In the genomic region with DNA sequence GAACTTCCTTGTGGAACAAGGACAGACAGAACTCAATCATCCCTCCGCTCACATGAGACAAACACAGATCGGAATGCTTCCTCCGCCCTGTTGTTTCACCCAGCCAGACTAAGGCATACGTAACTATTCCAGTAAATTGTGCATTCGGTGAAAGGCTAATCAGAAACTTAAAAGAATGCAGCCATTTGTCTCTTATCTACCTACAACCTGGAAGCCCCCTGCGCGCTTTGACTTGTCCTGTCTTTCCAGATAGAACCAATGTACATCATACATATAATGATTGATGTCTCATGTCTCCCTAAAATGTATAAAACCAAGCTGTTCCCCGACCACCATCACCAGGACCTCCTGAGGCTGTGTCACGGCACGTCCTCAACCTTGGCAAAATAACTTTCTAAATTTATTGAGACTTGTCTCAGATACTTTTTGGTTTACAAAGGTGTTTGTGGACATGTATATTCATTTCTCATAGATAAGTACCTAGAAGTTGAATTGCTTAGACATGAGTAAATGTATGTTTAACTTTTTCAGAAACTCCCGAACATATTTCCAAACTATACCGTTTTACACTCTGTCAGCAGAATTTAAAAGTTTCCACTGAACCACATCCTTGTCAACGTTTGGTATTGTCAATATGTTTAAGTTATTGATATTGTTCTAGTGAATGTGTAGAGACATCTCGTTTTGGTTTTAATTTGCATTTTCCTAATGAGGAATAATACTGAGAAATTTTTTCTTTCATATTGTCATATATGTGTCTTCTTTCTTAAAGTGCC, we compare ENCODE assay signal across 16 cellular contexts.
A peak's percentile ranks its signal among the peaks of the same experiment; 100 is the strongest.
DNase-seq lines count a peak whose midpoint lies in the region; ATAC-seq and TF ChIP-seq lines count a peak whose summit lies in the region.
"Had no signal": no experiment of that assay in that cellular context is flagged by ENCODE, and none has a peak within 500 bp of the region (broad histone marks: within the 10 kb centered on the region; RNA-seq: fewer than 3 reads in every experiment).

No MANE protein-coding gene starts in this region.

- H3K27ac ChIP-seq in SK-N-SH (ENCODE audit: low read depth in 2 of 2, low read length in 1 of 2): peak overlapping the region in 1 of 2 experiments; percentile 58; a peak in 2 of 4 replicates
- peak overlapping the region; percentile 82 for H3K27ac ChIP-seq in osteoblast (ENCODE audit: low read depth, low read length)
- H3K27ac ChIP-seq in upper lobe of right lung: peak overlapping the region; percentile 65

- CTCF ChIA-PET in SK-N-SH (lab: Yijun Ruan, JAX): no interaction called here

- H3K9ac ChIP-seq in SK-N-SH: peak overlapping the region; percentile 61; the same call in 1 of the 2 replicates

- TF ChIP-seq CTCF in SK-N-SH (IDR thresholded peaks at IDR 0.05) (no peak), epithelial cell of esophagus (IDR thresholded peaks at IDR 0.05; ENCODE audit: insufficient read depth, low read depth, low read length, missing control alignments) (no peak), osteoblast (IDR thresholded peaks at IDR 0.05; ENCODE audit: extremely low read depth, low read depth, low read length) (no peak), upper lobe of right lung (IDR thresholded peaks at IDR 0.05) (no peak), mucosa of descending colon (IDR thresholded peaks at IDR 0.05) (no peak)

- intact Hi-C loops in upper lobe of right lung (cut with DNase I) (no loop called here), mucosa of descending colon (cut with DNase I, micrococcal nuclease) (no loop called here)

- H2AFZ ChIP-seq in SK-N-SH (ENCODE audit: low read depth): peak overlapping the region; percentile 48
- no peak overlapping the region for H2AFZ ChIP-seq in osteoblast (ENCODE audit: low read length)

- H3K4me1 ChIP-seq in SK-N-SH (ENCODE audit: control insufficient read depth in 1 of 2, insufficient read depth in 2 of 2, low read depth in 1 of 2, low read length in 1 of 2): no peaks in the 10 kb centered on the region; a peak in 2 of 4 replicates
- H3K4me1 ChIP-seq in osteoblast (ENCODE audit: insufficient read depth, low read length): peaks cover 32% of the 10 kb centered on the region
- H3K4me1 ChIP-seq in upper lobe of right lung: no peaks in the 10 kb centered on the region
- no peaks in the 10 kb centered on the region for H3K4me1 ChIP-seq in mucosa of descending colon (ENCODE audit: low read depth)
- H3K4me1 ChIP-seq: body of pancreas had no signal

- TF ChIP-seq EP300 in SK-N-SH (IDR thresholded peaks at IDR 0.05; ENCODE audit: borderline replicate concordance in 1 of 2, low read depth in 1 of 2, low read length in 1 of 2): no peak

- no peaks in the 10 kb centered on the region for H3K27me3 ChIP-seq in SK-N-SH (ENCODE audit: insufficient read depth)
- no peaks in the 10 kb centered on the region for H3K27me3 ChIP-seq in osteoblast (ENCODE audit: insufficient read depth, low read length)
- H3K27me3 ChIP-seq in upper lobe of right lung: no peaks in the 10 kb centered on the region
- H3K27me3 ChIP-seq: body of pancreas had no signal

- 82% methylated on average over 14 of the region's 14 CpGs for WGBS in SK-N-SH (ENCODE audit: low lambda C conversion rate)

- H3K4me3 ChIP-seq in SK-N-SH (ENCODE audit: low read depth in 2 of 2, low read length in 1 of 2): no peak overlapping the region
- H3K4me3 ChIP-seq in epithelial cell of esophagus (ENCODE audit: low read length): no peak overlapping the region
- peak overlapping the region; percentile 63 for H3K4me3 ChIP-seq in osteoblast (ENCODE audit: insufficient read depth, low read length)
- H3K4me3 ChIP-seq in upper lobe of right lung: peak overlapping the region; percentile 33
- H3K4me3 ChIP-seq in mucosa of descending colon: no peak overlapping the region
- H3K4me3 ChIP-seq: body of pancreas had no signal

- H3K4me2 ChIP-seq in SK-N-SH (peak overlapping the region; percentile 61; the same call in 1 of the 2 replicates), osteoblast (ENCODE audit: insufficient read depth, low read length) (peak overlapping the region; percentile 80)

- no peak for ATAC-seq in SK-N-SH treated with all-trans-retinoic acid at 6 μM for 48 hours
- no peak for ATAC-seq in upper lobe of right lung
- ATAC-seq in GM18519 (IDR thresholded peaks at IDR 0.05; ENCODE audit: low FRiP score, unreplicated experiment): no peak
- no peak for ATAC-seq in HG02588 (IDR thresholded peaks at IDR 0.05; ENCODE audit: unreplicated experiment)
- no peak for ATAC-seq in mucosa of descending colon
- ATAC-seq: stimulated activated naive B cell treated with anti-CD40 and anti-IgM and Interleukin-4, amounts not matched to agents 10 μg/mL and 1 μg/mL and 100 μg/mL, for 72 hours had no signal

- DNase-seq in SK-N-SH (no peak), epithelial cell of esophagus (ENCODE audit: low read depth) (peak; percentile 8), osteoblast (ENCODE audit: insufficient read length, low spot score, missing footprints) (no peak), upper lobe of right lung (no peak), mucosa of descending colon (no peak)
- DNase-seq: 8988T; activated CD4-positive, alpha-beta T cell treated with anti-CD3 and anti-CD28 coated beads, Interleukin-2, amount 10 ng/mL, durations not matched to agents 7 days and 5 days; COR-L47; NCI-H1105 treated with DMSO at 0.1 percent for 48 hours; NCI-H345; stimulated activated CD4-positive, alpha-beta T cell treated with anti-CD3 and anti-CD28 coated beads, Interleukin-4, amount 100 ng/mL, for 4 hours; stimulated activated naive B cell treated with anti-CD40 and anti-IgM and Interleukin-4, amounts not matched to agents 10 μg/mL and 1 μg/mL and 100 μg/mL, for 72 hours had no signal

- no peaks in the 10 kb centered on the region for H3K79me2 ChIP-seq in SK-N-SH (ENCODE audit: insufficient read depth)
- H3K79me2 ChIP-seq in osteoblast (ENCODE audit: insufficient read depth, low read length): no peaks in the 10 kb centered on the region

- H3K36me3 ChIP-seq in SK-N-SH (replicated peaks in 1 of 2; ENCODE audit: control insufficient read depth in 1 of 2, insufficient read depth in 2 of 2, low read length in 1 of 2) (no peaks in the 10 kb centered on the region), osteoblast (ENCODE audit: insufficient read depth, low read length) (no peaks in the 10 kb centered on the region), upper lobe of right lung (no peaks in the 10 kb centered on the region), mucosa of descending colon (ENCODE audit: low read depth) (no peaks in the 10 kb centered on the region)

- no peak for TF ChIP-seq RAD21 in SK-N-SH (IDR thresholded peaks at IDR 0.05; ENCODE audit: low read length)

- H3F3A ChIP-seq in SK-N-SH (replicated peaks; ENCODE audit: insufficient read depth): no peaks in the 10 kb centered on the region

- H4K20me1 ChIP-seq in SK-N-SH (ENCODE audit: insufficient read depth) (no peaks in the 10 kb centered on the region), osteoblast (ENCODE audit: insufficient read depth, low read length) (no peaks in the 10 kb centered on the region)

- H3K9me3 ChIP-seq in SK-N-SH (no peaks in the 10 kb centered on the region), osteoblast (ENCODE audit: low read depth, low read length) (no peaks in the 10 kb centered on the region), upper lobe of right lung (no peaks in the 10 kb centered on the region), mucosa of descending colon (no peaks in the 10 kb centered on the region)
- H3K9me3 ChIP-seq: body of pancreas had no signal

- POLR2A ChIA-PET in SK-N-SH (lab: Yijun Ruan, JAX): no interaction called here

- no peaks in the 10 kb centered on the region for H3K9me2 ChIP-seq in SK-N-SH

TF ChIP-seq in SK-N-SH, 30 proteins besides CTCF, POLR2A, EP300 and RAD21:
- TF ChIP-seq TAF1 (IDR thresholded peaks at IDR 0.05; ENCODE audit: borderline replicate concordance, low read depth, low read length): no peak
- no peak for TF ChIP-seq RXRA (IDR thresholded peaks at IDR 0.05; ENCODE audit: borderline replicate concordance, low read depth)
- TF ChIP-seq SIN3A (IDR thresholded peaks at IDR 0.05; ENCODE audit: borderline replicate concordance, low read depth, low read length): no peak
- no peak for TF ChIP-seq GABPA (IDR thresholded peaks at IDR 0.05; ENCODE audit: low read depth)
- no peak for TF ChIP-seq RFX5 (IDR thresholded peaks at IDR 0.05; ENCODE audit: low read length)
- no peak for TF ChIP-seq SMC3 (IDR thresholded peaks at IDR 0.05; ENCODE audit: low read depth, low read length)
- no peak for TF ChIP-seq ELF1 (IDR thresholded peaks at IDR 0.05)
- no peak for TF ChIP-seq JUND (IDR thresholded peaks at IDR 0.05)

TF ChIP-seq in SK-N-SH treated with all-trans-retinoic acid at 6 μM for 48 hours, 23 proteins besides CTCF, POLR2A, EP300 and RAD21 (continues in another document):
- no peak for TF ChIP-seq ZC3H10 (CRISPR knock-in tag; IDR thresholded peaks at IDR 0.05)
- TF ChIP-seq ARNTL (CRISPR knock-in tag; IDR thresholded peaks at IDR 0.05; ENCODE audit: borderline replicate concordance, low read depth): no peak
- TF ChIP-seq CSRNP3 (CRISPR knock-in tag; IDR thresholded peaks at IDR 0.05): no peak
- TF ChIP-seq TOX (CRISPR knock-in tag; IDR thresholded peaks at IDR 0.05; ENCODE audit: borderline replicate concordance): no peak
- TF ChIP-seq GLIS3 (CRISPR knock-in tag; IDR thresholded peaks at IDR 0.05): no peak
- TF ChIP-seq CSDC2 (CRISPR knock-in tag; IDR thresholded peaks at IDR 0.05): no peak

Comparison
In these comparisons a context has a peak if more than half of its experiments do, and no peak if none do; other contexts are left out.
1. H3K4me3 ChIP-seq: peak in osteoblast (single experiment) and upper lobe of right lung (single experiment); none in SK-N-SH (0 of 2), epithelial cell of esophagus (single experiment) and mucosa of descending colon (single experiment).